Comparison of ENCODE assay signal across 20 cellular contexts in genomic region chr13:85091835-85092234, GRCh38.
"Had no signal": no experiment of that assay in that cellular context is flagged by ENCODE, and none has a peak within 500 bp of the region (broad histone marks: within the 10 kb centered on the region; RNA-seq: fewer than 3 reads in every experiment).

No MANE protein-coding gene starts in this region.

- H3K27me3 Mint-ChIP-seq: activated CD4-positive, alpha-beta T cell treated with anti-CD3 and anti-CD28 coated beads, Interleukin-2, amount 10 ng/mL, durations not matched to agents 7 days and 5 days; activated CD8-positive, alpha-beta T cell treated with anti-CD3 and anti-CD28 coated beads for 36 hours; activated naive CD8-positive, alpha-beta T cell treated with anti-CD3 and anti-CD28 coated beads, Interleukin-2, amount 50 U/mL, for 24 hours; brain; progenitor cell of endocrine pancreas had no signal

- H3K4me1 Mint-ChIP-seq: activated CD4-positive, alpha-beta T cell treated with anti-CD3 and anti-CD28 coated beads, Interleukin-2, amount 10 ng/mL, durations not matched to agents 7 days and 5 days; activated naive CD8-positive, alpha-beta T cell treated with anti-CD3 and anti-CD28 coated beads, Interleukin-2, amount 50 U/mL, for 24 hours; immature natural killer cell; natural killer cell had no signal

- ATAC-seq: activated CD8-positive, alpha-beta T cell treated with anti-CD3 and anti-CD28 coated beads for 36 hours; activated naive CD8-positive, alpha-beta T cell treated with anti-CD3 and anti-CD28 coated beads, Interleukin-2, amount 50 U/mL, for 24 hours; natural killer cell; stimulated activated naive CD8-positive, alpha-beta T cell treated with anti-CD3 and anti-CD28 coated beads, Interleukin-15, Interleukin-2, amounts not matched to agents 100 U/mL and 50 U/mL, for 24 hours had no signal

- H3K4me1 ChIP-seq: left ventricle myocardium inferior, tibial artery had no signal

- H3K27me3 ChIP-seq: tibial artery had no signal

- H3K4me3 Mint-ChIP-seq: activated CD4-positive, alpha-beta T cell treated with anti-CD3 and anti-CD28 coated beads, Interleukin-2, amount 10 ng/mL, durations not matched to agents 7 days and 5 days; activated CD8-positive, alpha-beta T cell treated with anti-CD3 and anti-CD28 coated beads for 36 hours; activated naive CD8-positive, alpha-beta T cell treated with anti-CD3 and anti-CD28 coated beads, Interleukin-2, amount 50 U/mL, for 24 hours; activated T-helper 1 cell treated with anti-CD3 and anti-CD28 coated beads, Interleukin-12 subunit alpha, Interleukin-12 subunit beta, Interleukin-2, Interleukin-4 antibody, amounts not matched to agents 30 ng/mL and 10 ng/mL and 1 ng/mL, durations not matched to agents 14 hours and 24 hours and 36 hours; brain; immature natural killer cell; natural killer cell; T-helper 1 cell treated with Interleukin-12 subunit alpha and Interleukin-12 subunit beta and Interleukin-4 antibody, amounts not matched to agents 30 μg/mL and 1 μg/mL, for 36 hours had no signal

- H3K4me3 ChIP-seq: left ventricle myocardium inferior, tibial artery had no signal

- H3K36me3 ChIP-seq: left ventricle myocardium inferior, tibial artery had no signal

- H3K9me3 ChIP-seq: tibial artery had no signal

- DNase-seq: activated CD4-positive, alpha-beta T cell treated with anti-CD3 and anti-CD28 coated beads, Interleukin-2, amount 10 ng/mL, durations not matched to agents 7 days and 5 days; activated CD4-positive, CD25-positive, alpha-beta regulatory T cell treated with anti-CD3 and anti-CD28 coated beads, Interleukin-2, amount 50 U/mL, for 72 hours; activated CD8-positive, alpha-beta T cell treated with anti-CD3 and anti-CD28 coated beads for 36 hours; activated gamma-delta T cell; activated naive CD4-positive, alpha-beta T cell treated with anti-CD3 and anti-CD28 coated beads, Interleukin-2, amount 50 U/mL, for 16 hours; activated naive CD8-positive, alpha-beta T cell treated with anti-CD3 and anti-CD28 coated beads, Interleukin-2, amount 50 U/mL, for 24 hours; caudate nucleus; effector memory CD4-positive, alpha-beta T cell; immature natural killer cell; midbrain; natural killer cell; stimulated activated CD4-positive, alpha-beta T cell treated with anti-CD3 and anti-CD28 coated beads, Interleukin-4, amount 100 ng/mL, for 24 hours; stimulated activated naive CD8-positive, alpha-beta T cell treated with anti-CD3 and anti-CD28 coated beads, Interleukin-15, Interleukin-2, amounts not matched to agents 100 U/mL and 50 U/mL, for 24 hours; T1000; tibial artery had no signal

- H3K36me3 Mint-ChIP-seq: brain, immature natural killer cell had no signal

- H3K27ac Mint-ChIP-seq: activated CD4-positive, alpha-beta T cell treated with anti-CD3 and anti-CD28 coated beads, Interleukin-2, amount 10 ng/mL, durations not matched to agents 7 days and 5 days; activated CD8-positive, alpha-beta T cell treated with anti-CD3 and anti-CD28 coated beads for 36 hours; activated naive CD8-positive, alpha-beta T cell treated with anti-CD3 and anti-CD28 coated beads, Interleukin-2, amount 50 U/mL, for 24 hours; activated T-helper 1 cell treated with anti-CD3 and anti-CD28 coated beads, Interleukin-12 subunit alpha, Interleukin-12 subunit beta, Interleukin-2, Interleukin-4 antibody, amounts not matched to agents 30 ng/mL and 10 ng/mL and 1 ng/mL, durations not matched to agents 14 hours and 24 hours and 36 hours; brain; immature natural killer cell; natural killer cell; progenitor cell of endocrine pancreas; T-helper 1 cell treated with Interleukin-12 subunit alpha and Interleukin-12 subunit beta and Interleukin-4 antibody, amounts not matched to agents 30 μg/mL and 1 μg/mL, for 36 hours had no signal

- H3K27ac ChIP-seq: left ventricle myocardium inferior, tibial artery had no signal
